In genomic region chr11:125165111-125165663, GRCh38 we compare ENCODE assay signal across 8 cellular contexts. TPM values are rescaled to one million over a fixed set of nuclear protein-coding genes. Genes with fewer than 3 reads are reported as not detected.
DNase-seq lines count a peak whose midpoint lies in the region; ATAC-seq and TF ChIP-seq lines count a peak whose summit lies in the region.

No MANE protein-coding gene starts in this region.

- no peak for ATAC-seq in central memory CD8-positive, alpha-beta T cell (replicated peaks; ENCODE audit: extremely low read depth, poor library complexity, severe bottlenecking)

- H3K27ac ChIP-seq in liver (ENCODE audit: low read depth in 1 of 2, low read length in 2 of 2) (peak overlapping the region; percentile 43 to 51), subcutaneous abdominal adipose tissue (ENCODE audit: low read depth, low read length) (peak overlapping the region; percentile 72)

- H3K4me3 ChIP-seq in liver (ENCODE audit: low read depth in 1 of 3, low read length in 3 of 3) (peak overlapping the region; percentile 32 to 69 (median 65)), subcutaneous abdominal adipose tissue (ENCODE audit: low read depth in 1 of 5, low read length in 5 of 5) (peak overlapping the region in 4 of 5 donors; percentile 65 to 79 (median 71))

- peak overlapping the region; percentile 76 for H3K27ac Mint-ChIP-seq in central memory CD8-positive, alpha-beta T cell (ENCODE audit: low read depth)

- WGBS in liver = under 1% methylated on average over 67 of the region's 67 CpGs

- peak overlapping the region; percentile 95 for H3K4me3 Mint-ChIP-seq in central memory CD8-positive, alpha-beta T cell

- no peaks in the 10 kb centered on the region for H3K9me3 Mint-ChIP-seq in central memory CD8-positive, alpha-beta T cell

- no peaks in the 10 kb centered on the region for H3K36me3 ChIP-seq in liver (ENCODE audit: control insufficient read depth in 4 of 4, insufficient read depth in 3 of 4, low read depth in 1 of 4, low read length in 3 of 4)
- no peaks in the 10 kb centered on the region for H3K36me3 ChIP-seq in subcutaneous abdominal adipose tissue (ENCODE audit: control insufficient read depth in 5 of 5, insufficient read depth in 5 of 5, low read length in 5 of 5)

- H3K4me1 ChIP-seq in liver (ENCODE audit: control insufficient read depth in 4 of 4, insufficient read depth in 4 of 4, low read length in 3 of 4) = peaks cover 10 to 32% (median 27%) of the 10 kb centered on the region in 4 donors
- peaks cover 4 to 48% (median 41%) of the 10 kb centered on the region in 5 donors for H3K4me1 ChIP-seq in subcutaneous abdominal adipose tissue (ENCODE audit: control insufficient read depth in 5 of 5, insufficient read depth in 5 of 5, low read length in 5 of 5)

- TF ChIP-seq CTCF in liver (IDR thresholded peaks at IDR 0.05; ENCODE audit: low read depth, low read length, missing input control) = no peak

- peaks cover 2% of the 10 kb centered on the region for H3K36me3 Mint-ChIP-seq in central memory CD8-positive, alpha-beta T cell (ENCODE audit: insufficient read depth)

- H3K4me1 Mint-ChIP-seq in central memory CD8-positive, alpha-beta T cell = peaks cover 18% of the 10 kb centered on the region

- no peak for TF ChIP-seq RAD21 in liver (IDR thresholded peaks at IDR 0.05)

- peak; percentile 68 for DNase-seq in activated effector memory CD4-positive, alpha-beta T cell treated with anti-CD3 and anti-CD28 coated beads, Interleukin-2, amount 50 U/mL, for 16 hours
- no peak for DNase-seq in activated effector memory CD4-positive, alpha-beta T cell treated with Interleukin-2 at 50 U/mL for 16 hours
- DNase-seq in NCI-H69 (lab: John Stamatoyannopoulos, UW) = peak; percentile 68
- DNase-seq in central memory CD8-positive, alpha-beta T cell (ENCODE audit: low spot score in 2 of 2) = no peak
- DNase-seq in NCI-H446 treated with DMSO at 0.1 percent for 48 hours (lab: John Stamatoyannopoulos, UW) = no peak
- no peak for DNase-seq in NCI-H128 (lab: John Stamatoyannopoulos, UW; ENCODE audit: unreplicated experiment)

- H3K9ac ChIP-seq in liver (ENCODE audit: low read depth in 1 of 2, low read length in 2 of 2) (peak overlapping the region in 1 of 2 donors; percentile 36), subcutaneous abdominal adipose tissue (ENCODE audit: low read length in 5 of 5) (peak overlapping the region; percentile 48 to 79 (median 64))

- H3K27me3 Mint-ChIP-seq in central memory CD8-positive, alpha-beta T cell = peaks cover 99% of the 10 kb centered on the region

- H3K9me3 ChIP-seq in liver (ENCODE audit: control insufficient read depth in 4 of 4, low read length in 3 of 4) (no peaks in the 10 kb centered on the region), subcutaneous abdominal adipose tissue (ENCODE audit: control insufficient read depth in 5 of 5, low read length in 5 of 5) (no peaks in the 10 kb centered on the region)

- H3K27me3 ChIP-seq in liver (ENCODE audit: control insufficient read depth in 4 of 4, insufficient read depth in 4 of 4, low read length in 3 of 4) = peaks cover 0 to 3% (median under 1%) of the 10 kb centered on the region in 4 donors
- peaks cover 0 to 21% (median 9%) of the 10 kb centered on the region in 5 donors for H3K27me3 ChIP-seq in subcutaneous abdominal adipose tissue (ENCODE audit: control insufficient read depth in 5 of 5, insufficient read depth in 4 of 5, low read length in 5 of 5)

TF ChIP-seq in liver, 16 proteins besides CTCF, POLR2A, EP300 and RAD21:
- TF ChIP-seq ATF3 (IDR thresholded peaks at IDR 0.05) (no peak), EGR1 (IDR thresholded peaks at IDR 0.05; ENCODE audit: low read depth in 2 of 2) (no peak), NR2F2 (IDR thresholded peaks at IDR 0.05) (no peak), YY1 (IDR thresholded peaks at IDR 0.05) (no peak), HNF4A (conservative IDR thresholded peaks at IDR 0.05) (no peak), FOXA1 (IDR thresholded peaks at IDR 0.05) (no peak), JUND (IDR thresholded peaks at IDR 0.05) (no peak), FOXA2 (IDR thresholded peaks at IDR 0.05) (no peak), RXRA (IDR thresholded peaks at IDR 0.05) (no peak)
- TF ChIP-seq, protein P1, sequence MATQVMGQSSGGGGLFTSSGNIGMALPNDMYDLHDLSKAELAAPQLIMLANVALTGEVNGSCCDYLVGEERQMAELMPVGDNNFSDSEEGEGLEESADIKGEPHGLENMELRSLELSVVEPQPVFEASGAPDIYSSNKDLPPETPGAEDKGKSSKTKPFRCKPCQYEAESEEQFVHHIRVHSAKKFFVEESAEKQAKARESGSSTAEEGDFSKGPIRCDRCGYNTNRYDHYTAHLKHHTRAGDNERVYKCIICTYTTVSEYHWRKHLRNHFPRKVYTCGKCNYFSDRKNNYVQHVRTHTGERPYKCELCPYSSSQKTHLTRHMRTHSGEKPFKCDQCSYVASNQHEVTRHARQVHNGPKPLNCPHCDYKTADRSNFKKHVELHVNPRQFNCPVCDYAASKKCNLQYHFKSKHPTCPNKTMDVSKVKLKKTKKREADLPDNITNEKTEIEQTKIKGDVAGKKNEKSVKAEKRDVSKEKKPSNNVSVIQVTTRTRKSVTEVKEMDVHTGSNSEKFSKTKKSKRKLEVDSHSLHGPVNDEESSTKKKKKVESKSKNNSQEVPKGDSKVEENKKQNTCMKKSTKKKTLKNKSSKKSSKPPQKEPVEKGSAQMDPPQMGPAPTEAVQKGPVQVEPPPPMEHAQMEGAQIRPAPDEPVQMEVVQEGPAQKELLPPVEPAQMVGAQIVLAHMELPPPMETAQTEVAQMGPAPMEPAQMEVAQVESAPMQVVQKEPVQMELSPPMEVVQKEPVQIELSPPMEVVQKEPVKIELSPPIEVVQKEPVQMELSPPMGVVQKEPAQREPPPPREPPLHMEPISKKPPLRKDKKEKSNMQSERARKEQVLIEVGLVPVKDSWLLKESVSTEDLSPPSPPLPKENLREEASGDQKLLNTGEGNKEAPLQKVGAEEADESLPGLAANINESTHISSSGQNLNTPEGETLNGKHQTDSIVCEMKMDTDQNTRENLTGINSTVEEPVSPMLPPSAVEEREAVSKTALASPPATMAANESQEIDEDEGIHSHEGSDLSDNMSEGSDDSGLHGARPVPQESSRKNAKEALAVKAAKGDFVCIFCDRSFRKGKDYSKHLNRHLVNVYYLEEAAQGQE (IDR thresholded peaks at IDR 0.05) = no peak
- TF ChIP-seq, protein P2, sequence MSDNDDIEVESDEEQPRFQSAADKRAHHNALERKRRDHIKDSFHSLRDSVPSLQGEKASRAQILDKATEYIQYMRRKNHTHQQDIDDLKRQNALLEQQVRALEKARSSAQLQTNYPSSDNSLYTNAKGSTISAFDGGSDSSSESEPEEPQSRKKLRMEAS (IDR thresholded peaks at IDR 0.05) = no peak

RNA-seq across cellular contexts. Expression of gene PKNOX2, which starts 0.6 kb away (rescaled TPM):
- total RNA-seq in liver = under 1 TPM; 0.23 to 0.25 TPM
- polyA plus RNA-seq in liver = under 1 TPM; 0.14 to 0.29 TPM

RNA-seq across cellular contexts. Expression of gene TMEM218, which starts 53.8 kb away (rescaled TPM):
- 10 to 100 TPM; 11.1 to 13.4 TPM for total RNA-seq in liver
- 10 to 100 TPM; 14.7 to 16.4 TPM for polyA plus RNA-seq in liver

Comparison
In these comparisons a context has a peak if more than half of its experiments do, and no peak if none do; other contexts are left out.
1. DNase-seq: peak in activated effector memory CD4-positive, alpha-beta T cell treated with anti-CD3 and anti-CD28 coated beads, Interleukin-2, amount 50 U/mL, for 16 hours (single experiment) and NCI-H69 (single experiment); none in activated effector memory CD4-positive, alpha-beta T cell treated with Interleukin-2 at 50 U/mL for 16 hours (single experiment), central memory CD8-positive, alpha-beta T cell (0 of 2), NCI-H446 treated with DMSO at 0.1 percent for 48 hours (single experiment) and NCI-H128 (single experiment).